16 cellular contexts compared by ENCODE assay signal in genomic region chr9:133510926-133511505, GRCh38. TPM values are rescaled to one million over a fixed set of nuclear protein-coding genes. Genes with fewer than 3 reads are reported as not detected.
A peak's percentile ranks its signal among the peaks of the same experiment; 100 is the strongest.
DNase-seq lines count a peak whose midpoint lies in the region; ATAC-seq and TF ChIP-seq lines count a peak whose summit lies in the region.
"Had no signal": no experiment of that assay in that cellular context is flagged by ENCODE, and none has a peak within 500 bp of the region (broad histone marks: within the 10 kb centered on the region; RNA-seq: fewer than 3 reads in every experiment).

No MANE protein-coding gene starts in this region.

- H3K27ac Mint-ChIP-seq in T-helper 17 cell = no peak overlapping the region
- peak overlapping the region in 6 of 9 donors; percentile 29 to 99 (median 84) for H3K27ac Mint-ChIP-seq in naive thymus-derived CD4-positive, alpha-beta T cell

- H3K4me1 Mint-ChIP-seq in T-helper 17 cell = peaks cover 6% of the 10 kb centered on the region
- H3K4me1 Mint-ChIP-seq in naive thymus-derived CD4-positive, alpha-beta T cell = peaks cover 7 to 37% (median 27%) of the 10 kb centered on the region in 7 donors

- no peaks in the 10 kb centered on the region for H3K36me3 Mint-ChIP-seq in T-helper 17 cell (ENCODE audit: low read depth)
- no peaks in the 10 kb centered on the region for H3K36me3 Mint-ChIP-seq in naive thymus-derived CD4-positive, alpha-beta T cell

- no peak for TF ChIP-seq CTCF in psoas muscle (IDR thresholded peaks at IDR 0.05)

- 31 to 56% (median 40%) methylated on average over 27 of the region's 27 CpGs for WGBS in psoas muscle, 3 donors

- POLR2A ChIA-PET in naive thymus-derived CD4-positive, alpha-beta T cell (lab: Charles Lee) = interaction anchor here (2.1 kb wide), 1 partner anchor 22 kb away, joined by 11 read pairs; the partner anchor contains the start of gene ADAMTSL2

- CTCF ChIA-PET in naive thymus-derived CD4-positive, alpha-beta T cell (lab: Charles Lee) = no interaction called here

- peaks cover 4 to 31% of the 10 kb centered on the region in 2 donors for H3K4me1 ChIP-seq in naive thymus-derived CD4-positive, alpha-beta T cell (ENCODE audit: control insufficient read depth in 2 of 2, insufficient read depth in 2 of 2, low read length in 2 of 2)
- no peaks in the 10 kb centered on the region for H3K4me1 ChIP-seq in psoas muscle
- H3K4me1 ChIP-seq: HAP-1 had no signal

- H3K9me3 Mint-ChIP-seq in naive thymus-derived CD4-positive, alpha-beta T cell = no peaks in the 10 kb centered on the region

- H3K36me3 ChIP-seq in naive thymus-derived CD4-positive, alpha-beta T cell (ENCODE audit: control insufficient read depth in 2 of 3, insufficient read depth in 3 of 3, low read length in 3 of 3) = no peaks in the 10 kb centered on the region
- no peaks in the 10 kb centered on the region for H3K36me3 ChIP-seq in psoas muscle (ENCODE audit: insufficient read depth in 1 of 2, low read depth in 1 of 2)
- H3K36me3 ChIP-seq: BLaER1, HAP-1 had no signal

- H3K4me3 Mint-ChIP-seq in T-helper 17 cell = peak overlapping the region; percentile 25
- H3K4me3 Mint-ChIP-seq in naive thymus-derived CD4-positive, alpha-beta T cell = peak overlapping the region in 3 of 10 donors; percentile 59 to 80 (median 79)

- H3K9me3 ChIP-seq in T-helper 17 cell (ENCODE audit: control insufficient read depth, low read length, poor library complexity, severe bottlenecking) = no peaks in the 10 kb centered on the region
- no peaks in the 10 kb centered on the region for H3K9me3 ChIP-seq in naive thymus-derived CD4-positive, alpha-beta T cell (ENCODE audit: control insufficient read depth in 2 of 3, low read length in 3 of 3)
- no peaks in the 10 kb centered on the region for H3K9me3 ChIP-seq in psoas muscle
- H3K9me3 ChIP-seq: BLaER1, HAP-1 had no signal

- no peaks in the 10 kb centered on the region for H3K27me3 Mint-ChIP-seq in T-helper 17 cell
- H3K27me3 Mint-ChIP-seq in naive thymus-derived CD4-positive, alpha-beta T cell = peaks cover 0 to 7% (median 0%) of the 10 kb centered on the region in 5 donors

- intact Hi-C loops in left cardiac atrium (cut with DNase I) = no loop called here
- intact Hi-C loops in cardiac septum (cut with DNase I) = no loop called here
- intact Hi-C loops in naive thymus-derived CD4-positive, alpha-beta T cell (cut with micrococcal nuclease) = no loop called here
- intact Hi-C loops in psoas muscle (cut with DNase I) = no loop called here

- no peaks in the 10 kb centered on the region for H3K27me3 ChIP-seq in naive thymus-derived CD4-positive, alpha-beta T cell (ENCODE audit: control insufficient read depth in 2 of 2, insufficient read depth in 2 of 2, low read length in 2 of 2)
- peaks cover 0 to 47% (median 8%) of the 10 kb centered on the region in 3 donors for H3K27me3 ChIP-seq in psoas muscle (ENCODE audit: insufficient read depth in 3 of 3, low read length in 2 of 3)
- H3K27me3 ChIP-seq: BLaER1 had no signal

- no peak overlapping the region for H3K4me3 ChIP-seq in naive thymus-derived CD4-positive, alpha-beta T cell (ENCODE audit: low read length)
- H3K4me3 ChIP-seq in psoas muscle = no peak overlapping the region
- H3K4me3 ChIP-seq: BLaER1, HAP-1 had no signal

- no peak overlapping the region for H3K27ac ChIP-seq in naive thymus-derived CD4-positive, alpha-beta T cell (ENCODE audit: low read depth, low read length)
- H3K27ac ChIP-seq in psoas muscle = no peak overlapping the region
- H3K27ac ChIP-seq: BLaER1 had no signal

- peak; percentile 19 for DNase-seq in left cardiac atrium
- no peak for DNase-seq in cardiac septum (ENCODE audit: low spot score)
- DNase-seq in T-helper 17 cell = no peak
- DNase-seq in naive thymus-derived CD4-positive, alpha-beta T cell = no peak
- peak; percentile 7 to 50 for DNase-seq in psoas muscle
- DNase-seq in NCI-H1417 (lab: John Stamatoyannopoulos, UW) = no peak
- no peak for DNase-seq in NCI-H2171 (lab: John Stamatoyannopoulos, UW)
- DNase-seq: 8988T, AML-193, DMS79, EL, GOT3 had no signal

- ATAC-seq in left cardiac atrium (no peak), T-helper 17 cell (no peak), psoas muscle (no peak), GM18873 (IDR thresholded peaks at IDR 0.05; ENCODE audit: low FRiP score, unreplicated experiment) (no peak)
- no peak for ATAC-seq in naive thymus-derived CD4-positive, alpha-beta T cell

RNA-seq across cellular contexts. Expression of gene MYMK, which starts 13.7 kb away (rescaled TPM):
- not detected for total RNA-seq in left cardiac atrium
- not detected for total RNA-seq in cardiac septum
- not detected for total RNA-seq in T-helper 17 cell
- not detected for total RNA-seq in naive thymus-derived CD4-positive, alpha-beta T cell
- polyA plus RNA-seq in naive thymus-derived CD4-positive, alpha-beta T cell = not detected
- 1 to 10 TPM in 1 of 4 donors, under 1 TPM in 1, not detected in 2; 0.44 to 4.5 TPM for total RNA-seq in psoas muscle
- polyA plus RNA-seq in psoas muscle = under 1 TPM in 2 of 3 donors, not detected in 1; 0.05 to 0.60 TPM
- total RNA-seq: HT1080 had no signal

RNA-seq across cellular contexts. Expression of gene ADAMTSL2, which starts 23.5 kb away (rescaled TPM):
- total RNA-seq in left cardiac atrium = 10 to 100 TPM; 13.9 to 16.7 TPM
- total RNA-seq in cardiac septum = 9.6 TPM
- not detected for total RNA-seq in T-helper 17 cell
- total RNA-seq in naive thymus-derived CD4-positive, alpha-beta T cell = 1 to 10 TPM in 1 of 5 experiments, under 1 TPM in 3, not detected in 1; 0.69 to 2.7 (median 0.81) TPM
- under 1 TPM; 0.16 to 0.19 TPM for polyA plus RNA-seq in naive thymus-derived CD4-positive, alpha-beta T cell
- 1 to 10 TPM in 2 of 4 donors, under 1 TPM in 2; 0.34 to 5.4 (median 2.4) TPM for total RNA-seq in psoas muscle
- under 1 TPM; 0.21 to 0.75 (median 0.29) TPM for polyA plus RNA-seq in psoas muscle
- total RNA-seq: HT1080 had no signal

RNA-seq across cellular contexts. Expression of gene SLC2A6, which starts 32.1 kb away (rescaled TPM):
- total RNA-seq in left cardiac atrium (1 to 10 TPM; 4.3 to 7.4 TPM), cardiac septum (3.6 TPM), T-helper 17 cell (1 to 10 TPM; 1.5 to 3.4 TPM), psoas muscle (1 to 10 TPM; 1.2 to 2.7 (median 1.7) TPM)
- total RNA-seq in naive thymus-derived CD4-positive, alpha-beta T cell = 10 to 100 TPM in 1 of 5 experiments, 1 to 10 TPM in 4; 2.4 to 34.7 (median 3.6) TPM
- 1 to 10 TPM; 2.6 TPM for polyA plus RNA-seq in naive thymus-derived CD4-positive, alpha-beta T cell
- 1 to 10 TPM; 1.3 to 2.2 (median 1.8) TPM for polyA plus RNA-seq in psoas muscle

RNA-seq across cellular contexts. Expression of gene CACFD1, which starts 51.2 kb away (rescaled TPM):
- total RNA-seq in left cardiac atrium (10 to 100 TPM in 1 of 2 donors, 1 to 10 TPM in 1; 9.6 to 13.0 TPM), cardiac septum (15.0 TPM), T-helper 17 cell (1 to 10 TPM; 1.4 to 3.8 TPM), psoas muscle (1 to 10 TPM; 2.8 to 9.4 (median 7.2) TPM)
- 1 to 10 TPM in 4 of 5 experiments, under 1 TPM in 1; 0.56 to 4.7 (median 3.1) TPM for total RNA-seq in naive thymus-derived CD4-positive, alpha-beta T cell
- polyA plus RNA-seq in naive thymus-derived CD4-positive, alpha-beta T cell = 1 to 10 TPM; 2.5 to 3.7 TPM
- polyA plus RNA-seq in psoas muscle = 1 to 10 TPM; 4.4 to 7.4 (median 5.6) TPM

Comparison
In these comparisons a context has a peak if more than half of its experiments do, and no peak if none do; other contexts are left out.
1. DNase-seq: peak in left cardiac atrium (single experiment) and psoas muscle (2 of 2); none in cardiac septum (single experiment), T-helper 17 cell (0 of 3), naive thymus-derived CD4-positive, alpha-beta T cell (0 of 9), NCI-H1417 (0 of 3) and NCI-H2171 (single experiment).